In genomic region chr2:186485871-186486650, GRCh38 we compare ENCODE assay signal across 8 cellular contexts. TPM values are rescaled to one million over a fixed set of nuclear protein-coding genes. Genes with fewer than 3 reads are reported as not detected.
A peak's percentile ranks its signal among the peaks of the same experiment; 100 is the strongest.
DNase-seq lines count a peak whose midpoint lies in the region; TF ChIP-seq lines count a peak whose summit lies in the region.

Gene ZC3H15, plus strand, starts transcription at chr2:186486260. Its CDS starts 123 bp downstream, at chr2:186486383.

- H3K14ac ChIP-seq in H9 (ENCODE audit: insufficient read depth, low read length): peak within 1 kb of the TSS; percentile 59

- no peak within 1 kb of the TSS for H4K8ac ChIP-seq in H9 (replicated peaks; ENCODE audit: insufficient read length, low read depth, low read length)

- H2BK20ac ChIP-seq in H9 (ENCODE audit: low read depth, low read length, poor library complexity, severe bottlenecking): no peak within 1 kb of the TSS

- H3K36me3 ChIP-seq in ES-I3 (ENCODE audit: insufficient read depth, low read length) (no peaks in the 10 kb centered on the region), MG63 (peaks cover 19% of the 10 kb centered on the region), neural cell (ENCODE audit: insufficient read depth, low read length) (no peaks in the 10 kb centered on the region), stomach (no peaks in the 10 kb centered on the region)

- H3K4me1 Mint-ChIP-seq in H9: peaks cover 30 to 35% of the 10 kb centered on the region in 2 experiments

- no peak within 1 kb of the TSS for H4K91ac ChIP-seq in H9 (ENCODE audit: insufficient read length, low read depth, low read length)

- H3F3A ChIP-seq in neural cell (ENCODE audit: insufficient read depth, low read length, poor library complexity, severe bottlenecking): no peaks in the 10 kb centered on the region

- no peak for TF ChIP-seq CTCF in H9 (conservative IDR thresholded peaks at IDR 0.05)
- no peak for TF ChIP-seq CTCF in neural cell (IDR thresholded peaks at IDR 0.05; ENCODE audit: poor library complexity, severe bottlenecking)
- no peak for TF ChIP-seq CTCF in stomach (IDR thresholded peaks at IDR 0.05)

- no CpG with 5 or more reads among the region's 63 CpGs for WGBS in H9 (ENCODE audit: extremely low coverage, insufficient read length, low lambda C conversion rate)
- WGBS in stomach, 5 donors: 0 to 1% (median 0%) methylated on average over 23 to 63 of the region's 63 CpGs

- peak within 1 kb of the TSS; percentile 99 for H3K4me3 Mint-ChIP-seq in H9

- peak; percentile 97 for DNase-seq in H9
- peak; percentile 98 for DNase-seq in MG63
- DNase-seq in SIG-M5 treated with dmso at 0.1 percent for 504 hours (lab: John Stamatoyannopoulos, UW; ENCODE audit: unreplicated experiment): peak; percentile 95
- peak; percentile 95 for DNase-seq in activated gamma-delta T cell treated with Interleukin-2 at 50 U/mL for 16 hours
- DNase-seq in fibroblast of the conjunctiva (ENCODE audit: low read depth): peak; percentile 95
- DNase-seq in stomach: peak; percentile 96

- peak in 1 of 4 donors; percentile 33 for TF ChIP-seq POLR2A in stomach (IDR thresholded peaks at IDR 0.05)

- H3K27me3 ChIP-seq in H9 (ENCODE audit: insufficient read depth, low read length) (no peaks in the 10 kb centered on the region), MG63 (no peaks in the 10 kb centered on the region), neural cell (ENCODE audit: insufficient read depth, low read depth, low read length) (no peaks in the 10 kb centered on the region), stomach (no peaks in the 10 kb centered on the region)

- H2BK5ac ChIP-seq in H9 (ENCODE audit: insufficient read length, low read length): no peak within 1 kb of the TSS

- H2BK120ac ChIP-seq in H9 (ENCODE audit: low read depth, low read length, poor library complexity, severe bottlenecking): no peak within 1 kb of the TSS

- TF ChIP-seq EP300 in neural cell (conservative IDR thresholded peaks at IDR 0.05; ENCODE audit: poor library complexity, severe bottlenecking): peak; percentile 78
- TF ChIP-seq EP300 in stomach (IDR thresholded peaks at IDR 0.05): peak; percentile 12

- H3K9me2 ChIP-seq in neural cell (ENCODE audit: insufficient read depth, low read length): no peaks in the 10 kb centered on the region

- peak within 1 kb of the TSS; percentile 44 for H3K18ac ChIP-seq in H9 (ENCODE audit: insufficient read length, low read depth, low read length)

- peak within 1 kb of the TSS; percentile 12 for H3K27ac ChIP-seq in H9 (ENCODE audit: insufficient read length, low read depth, low read length)
- peak within 1 kb of the TSS; percentile 94 for H3K27ac ChIP-seq in neural cell (ENCODE audit: low read length)
- peak within 1 kb of the TSS; percentile 88 to 94 (median 93) for H3K27ac ChIP-seq in stomach

- H3K23me2 ChIP-seq in H9 (ENCODE audit: insufficient read length, low read depth, low read length, poor library complexity, severe bottlenecking): no peaks in the 10 kb centered on the region

- no peaks in the 10 kb centered on the region for H3K27me3 Mint-ChIP-seq in H9 (ENCODE audit: low read depth)

- H3K56ac ChIP-seq in H9 (ENCODE audit: insufficient read length, low read depth, low read length): no peak within 1 kb of the TSS

- no peak within 1 kb of the TSS for H2BK12ac ChIP-seq in H9 (ENCODE audit: insufficient read length, low read depth, low read length)

- H2AFZ ChIP-seq in H9 (ENCODE audit: low read length) (peak within 1 kb of the TSS; percentile 12), neural cell (ENCODE audit: low read depth, low read length) (peak within 1 kb of the TSS; percentile 93)

- intact Hi-C loops in stomach (cut with DNase I; ENCODE audit: low total_unique reads): no loop called here

- no peaks in the 10 kb centered on the region for H3K79me1 ChIP-seq in H9 (ENCODE audit: insufficient read depth, low read depth, low read length, poor library complexity, severe bottlenecking)

- H3T11ph ChIP-seq in H9 (ENCODE audit: low read length): no peak within 1 kb of the TSS

- H4K5ac ChIP-seq in H9 (ENCODE audit: insufficient read length, low read depth, low read length): no peak within 1 kb of the TSS

- H4K20me1 ChIP-seq in H9 (ENCODE audit: control insufficient read depth, insufficient read depth, insufficient read length): no peaks in the 10 kb centered on the region
- H4K20me1 ChIP-seq in neural cell (ENCODE audit: insufficient read depth): no peaks in the 10 kb centered on the region

- peak within 1 kb of the TSS; percentile 90 for H3K4me3 ChIP-seq in MG63
- H3K4me3 ChIP-seq in neural cell (ENCODE audit: low read length): peak within 1 kb of the TSS; percentile 85
- peak within 1 kb of the TSS; percentile 88 to 94 (median 90) for H3K4me3 ChIP-seq in stomach

- H3K27ac Mint-ChIP-seq in H9: peak within 1 kb of the TSS; percentile 99 to 100 (median 99)

- no peak for TF ChIP-seq RAD21 in neural cell (conservative IDR thresholded peaks at IDR 0.05)

- H3K4me2 ChIP-seq in H9 (ENCODE audit: insufficient read depth, insufficient read length, low read length): peak within 1 kb of the TSS; percentile 65
- peak within 1 kb of the TSS; percentile 99 for H3K4me2 ChIP-seq in neural cell (ENCODE audit: low read length)

- H3K9me3 ChIP-seq in ES-I3 (ENCODE audit: control insufficient read depth, insufficient read depth, low read length): no peaks in the 10 kb centered on the region
- no peaks in the 10 kb centered on the region for H3K9me3 ChIP-seq in H9 (ENCODE audit: control insufficient read depth, low read depth, low read length)
- H3K9me3 ChIP-seq in MG63: no peaks in the 10 kb centered on the region
- H3K9me3 ChIP-seq in neural cell (ENCODE audit: low read length): no peaks in the 10 kb centered on the region
- no peaks in the 10 kb centered on the region for H3K9me3 ChIP-seq in stomach

- H2BK15ac ChIP-seq in H9 (ENCODE audit: low read depth, low read length): no peak within 1 kb of the TSS

- peaks cover 15% of the 10 kb centered on the region; the same call in 1 of the 2 replicates for H3K4me1 ChIP-seq in ES-I3 (ENCODE audit: insufficient read depth, low read length)
- H3K4me1 ChIP-seq in H9 (ENCODE audit: insufficient read depth, low read length): peaks cover 8% of the 10 kb centered on the region; the same call in 1 of the 2 replicates
- H3K4me1 ChIP-seq in stomach: peaks cover 13 to 59% (median 46%) of the 10 kb centered on the region in 4 donors

- no peaks in the 10 kb centered on the region; a peak in 1 of 5 replicates for H3K9me3 Mint-ChIP-seq in H9

- no peak within 1 kb of the TSS for H3K4ac ChIP-seq in H9 (ENCODE audit: low read depth, low read length)

- no peak within 1 kb of the TSS for H3K23ac ChIP-seq in H9 (ENCODE audit: insufficient read length, low read depth, low read length)

- H3K9ac ChIP-seq in ES-I3 (ENCODE audit: low read depth, low read length) (peak within 1 kb of the TSS; percentile 79), H9 (ENCODE audit: extremely low read depth, insufficient read length, low read length) (peak within 1 kb of the TSS; percentile 78), neural cell (ENCODE audit: low read length) (peak within 1 kb of the TSS; percentile 90)

- no peaks in the 10 kb centered on the region for H3K36me3 Mint-ChIP-seq in H9 (ENCODE audit: insufficient read depth in 1 of 3, low read depth in 3 of 3)

- H3K79me2 ChIP-seq in H9 (ENCODE audit: insufficient read depth, low read length) (peaks cover 37% of the 10 kb centered on the region), neural cell (replicated peaks; ENCODE audit: insufficient read depth, low read length) (peaks cover 46% of the 10 kb centered on the region)

- H2AK5ac ChIP-seq in H9 (ENCODE audit: insufficient read length, low read length): no peak within 1 kb of the TSS

TF ChIP-seq in neural cell, 6 proteins besides CTCF, POLR2A, EP300 and RAD21:
- peak; percentile 96 for TF ChIP-seq POLR2AphosphoS5 (IDR thresholded peaks at IDR 0.05)
- peak; percentile 82 for TF ChIP-seq TAF1 (IDR thresholded peaks at IDR 0.05; ENCODE audit: low read depth)
- no peak for TF ChIP-seq EZH2 (IDR thresholded peaks at IDR 0.05; ENCODE audit: borderline replicate concordance, insufficient read depth, low read length, poor library complexity, severe bottlenecking)
- peak; percentile 21 for TF ChIP-seq SMC3 (conservative IDR thresholded peaks at IDR 0.05; ENCODE audit: poor library complexity)
- peak; percentile 93 for TF ChIP-seq MXI1 (conservative IDR thresholded peaks at IDR 0.05; ENCODE audit: poor library complexity, severe bottlenecking)
- peak; percentile 80 for TF ChIP-seq REST (IDR thresholded peaks at IDR 0.05; ENCODE audit: borderline replicate concordance)

RNA-seq across cellular contexts. Expression of gene ZC3H15, which starts in this region (rescaled TPM):
- 70.3 and 71.3 TPM in 2 replicates for total RNA-seq in H9 (2021)
- 82.9 and 109 TPM in 2 replicates for total RNA-seq in MG63 (2014; rRNA removed; shearing (Covaris generic); ENCODE audit: low replicate concordance)
- polyA plus RNA-seq in neural cell: 122 and 149 TPM in 2 replicates
- 105 and 108 TPM in 2 replicates for polyA minus RNA-seq in neural cell
- 100 to 1,000 TPM in 1 of 5 donors, 10 to 100 TPM in 4; 40.9 to 162 (median 46.1) TPM for total RNA-seq in stomach
- 10 to 100 TPM; 41.5 to 65.1 (median 45.7) TPM for polyA plus RNA-seq in stomach

Comparison
In these comparisons a context has a peak if more than half of its experiments do, and no peak if none do; other contexts are left out.
1. Peak in every context shown above with its lines: DNase-seq, H3K4me3 ChIP-seq and H3K27ac ChIP-seq.
2. H3K27ac ChIP-seq: peak in every context shown above with its lines; median percentile 94 in neural cell; 93 in stomach; 12 in H9.